11 cellular contexts compared by ENCODE assay signal in the genomic region with DNA sequence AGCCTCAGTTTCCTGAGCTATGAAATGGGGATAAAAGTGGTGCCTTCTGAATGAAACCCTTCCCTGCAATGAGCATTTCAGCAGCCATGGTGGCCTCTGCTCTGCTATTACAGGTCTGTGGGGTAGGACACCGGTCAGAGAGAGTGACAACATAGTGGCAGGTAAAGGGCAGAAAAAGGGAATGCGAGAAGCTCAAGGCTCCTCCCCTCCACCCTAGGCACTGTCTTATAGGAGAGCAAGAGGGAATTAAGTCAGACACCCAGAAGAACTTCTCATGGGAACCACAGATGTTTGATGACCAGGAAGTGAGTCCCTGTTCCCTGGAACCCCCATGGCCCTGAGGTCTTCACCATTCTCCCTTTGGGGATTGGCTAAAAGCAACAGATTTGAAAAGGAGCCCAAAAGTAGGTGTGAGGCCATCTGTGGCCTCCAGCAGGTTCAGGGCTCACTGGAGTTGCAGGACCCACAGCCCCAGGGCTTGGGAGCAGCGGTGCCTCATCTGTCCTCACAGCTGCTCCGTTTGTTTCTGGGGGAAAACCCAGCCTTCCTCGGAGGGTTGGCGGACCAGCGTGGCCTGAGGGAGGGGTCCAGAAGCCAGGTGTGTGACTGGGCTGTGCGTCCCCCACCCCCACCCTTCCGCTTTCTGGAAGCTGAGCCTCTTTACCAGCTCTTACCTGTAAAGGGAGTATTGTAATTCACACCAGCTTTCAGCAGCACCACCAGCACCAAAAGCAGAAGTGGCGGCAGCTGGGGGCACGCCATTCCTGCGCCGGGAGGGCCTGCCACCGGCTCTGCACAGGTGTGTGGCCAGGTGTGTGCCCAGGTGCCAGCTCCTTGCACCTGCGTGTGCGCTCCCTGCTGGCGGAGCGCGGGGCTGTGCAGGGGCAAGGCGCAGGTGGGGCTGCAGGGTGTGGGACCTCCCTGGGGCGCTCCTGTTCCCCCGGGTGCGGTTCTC. TPM values are rescaled to one million over a fixed set of nuclear protein-coding genes. Genes with fewer than 3 reads are reported as not detected.
DNase-seq lines count a peak whose midpoint lies in the region; ATAC-seq and TF ChIP-seq lines count a peak whose summit lies in the region.
"Had no signal": no experiment of that assay in that cellular context is flagged by ENCODE, and none has a peak within 500 bp of the region (broad histone marks: within the 10 kb centered on the region; RNA-seq: fewer than 3 reads in every experiment).

No MANE protein-coding gene starts in this region.

- no peaks in the 10 kb centered on the region; a peak in 3 of 22 replicates for H3K36me3 ChIP-seq in BLaER1 treated with 17β-estradiol and CSF1 and Interleukin-3, amounts not matched to agents 10 nM and 100 nM
- H3K36me3 ChIP-seq in H7 (replicated peaks; ENCODE audit: control insufficient read depth, insufficient read depth, low read length) (no peaks in the 10 kb centered on the region), OCI-LY3 (replicated peaks; ENCODE audit: low read depth, low read length) (no peaks in the 10 kb centered on the region)
- H3K36me3 ChIP-seq: ovary had no signal

- no peak overlapping the region for H3K4me3 ChIP-seq in BLaER1 treated with 17β-estradiol and CSF1 and Interleukin-3, amounts not matched to agents 10 nM and 100 nM
- no peak overlapping the region for H3K4me3 ChIP-seq in H7 (ENCODE audit: insufficient read depth, low read depth, low read length)
- peak overlapping the region; percentile 19; the same call in 1 of the 2 replicates for H3K4me3 ChIP-seq in OCI-LY3 (ENCODE audit: low read length)
- H3K4me3 ChIP-seq: ovary had no signal

- peak overlapping the region in 1 of 11 experiments; percentile 9; a peak in 1 of 22 replicates for H3K9ac ChIP-seq in BLaER1 treated with 17β-estradiol and CSF1 and Interleukin-3, amounts not matched to agents 10 nM and 100 nM
- H3K9ac ChIP-seq in OCI-LY3 (ENCODE audit: low read length), result no peak overlapping the region

- peak; percentile 16 for TF ChIP-seq CTCF in OCI-LY3 (IDR thresholded peaks at IDR 0.05; ENCODE audit: low read depth, low read length)

- no peaks in the 10 kb centered on the region for H3K79me2 ChIP-seq in OCI-LY3 (ENCODE audit: low read length)

- no peak for ATAC-seq in HG03159 (IDR thresholded peaks at IDR 0.05; ENCODE audit: unreplicated experiment)

- peak overlapping the region; percentile 47 to 76 (median 72) for H3K4me2 ChIP-seq in BLaER1 treated with 17β-estradiol and CSF1 and Interleukin-3, amounts not matched to agents 10 nM and 100 nM
- peak overlapping the region; percentile 40 for H3K4me2 ChIP-seq in OCI-LY3 (ENCODE audit: low read length)

- H3K4me1 ChIP-seq in BLaER1 treated with 17β-estradiol and CSF1 and Interleukin-3, amounts not matched to agents 10 nM and 100 nM, result peaks cover 22 to 34% (median 27%) of the 10 kb centered on the region in 10 experiments
- peaks cover 28% of the 10 kb centered on the region for H3K4me1 ChIP-seq in OCI-LY3 (ENCODE audit: low read length)

- no peaks in the 10 kb centered on the region for H3K9me3 ChIP-seq in BLaER1 treated with 17β-estradiol and CSF1 and Interleukin-3, amounts not matched to agents 10 nM and 100 nM (replicated peaks in 1 of 11)
- no peaks in the 10 kb centered on the region for H3K9me3 ChIP-seq in OCI-LY3 (ENCODE audit: insufficient read depth, low read length)
- H3K9me3 ChIP-seq: ovary had no signal

- H3K27ac ChIP-seq in BLaER1 treated with 17β-estradiol and CSF1 and Interleukin-3, amounts not matched to agents 10 nM and 100 nM, result peak overlapping the region in 3 of 11 experiments; percentile 15 to 74 (median 69); a peak in 3 of 22 replicates
- H3K27ac ChIP-seq in OCI-LY3 (ENCODE audit: low read length), result no peak overlapping the region
- H3K27ac ChIP-seq: ovary had no signal

- H3K27me3 ChIP-seq in BLaER1 treated with 17β-estradiol and CSF1 and Interleukin-3, amounts not matched to agents 10 nM and 100 nM, result no peaks in the 10 kb centered on the region; a peak in 1 of 22 replicates
- H3K27me3 ChIP-seq in H7 (ENCODE audit: control insufficient read depth, insufficient read depth, low read length) (peaks cover 5% of the 10 kb centered on the region), OCI-LY3 (ENCODE audit: low read depth, low read length) (peaks cover 6% of the 10 kb centered on the region; the same call in 1 of the 2 replicates)
- H3K27me3 ChIP-seq: ovary had no signal

- H2AFZ ChIP-seq in OCI-LY3 (ENCODE audit: low read depth, low read length), result peak overlapping the region; percentile 89

- peaks cover 0 to 7% (median 0%) of the 10 kb centered on the region in 11 experiments; a peak in 4 of 22 replicates for H4K20me1 ChIP-seq in BLaER1 treated with 17β-estradiol and CSF1 and Interleukin-3, amounts not matched to agents 10 nM and 100 nM
- no peaks in the 10 kb centered on the region for H4K20me1 ChIP-seq in OCI-LY3 (ENCODE audit: insufficient read depth, low read length)

- DNase-seq in H7 (peak; percentile 92), iPS-NIHi11 (ENCODE audit: low spot score) (peak; percentile 78), GF-D8 (lab: John Stamatoyannopoulos, UW) (no peak), D341Med (ENCODE audit: low spot score) (no peak), GM19238 (ENCODE audit: insufficient read length, low spot score) (no peak)
- DNase-seq: hypothalamus had no signal

RNA-seq across cellular contexts. Expression of a gene that starts 19.4 kb away (rescaled TPM):
- total RNA-seq in H7 (2014; rRNA removed; shearing (Covaris generic)), result 0.55 and 0.76 TPM in 2 replicates

RNA-seq across cellular contexts. Expression of a gene that starts 26.6 kb away (rescaled TPM):
- total RNA-seq in H7 (2014; rRNA removed; shearing (Covaris generic)), result 173 and 181 TPM in 2 replicates

RNA-seq across cellular contexts. Expression of a gene that starts 28.6 kb away (rescaled TPM):
- 0.52 and 1.4 TPM in 2 replicates for total RNA-seq in H7 (2014; rRNA removed; shearing (Covaris generic))
- total RNA-seq: activated CD8-positive, alpha-beta memory T cell treated with anti-CD3 and anti-CD28 coated beads for 36 hours had no signal

RNA-seq across cellular contexts. Expression of a gene that starts 51.0 kb away (rescaled TPM):
- total RNA-seq in H7 (2014; rRNA removed; shearing (Covaris generic)), result 6.1 and 8.6 TPM in 2 replicates

Comparison
In these comparisons a context has a peak if more than half of its experiments do, and no peak if none do; other contexts are left out.
1. DNase-seq: peak in H7 (single experiment) and iPS-NIHi11 (single experiment); none in GF-D8 (single experiment), D341Med (single experiment) and GM19238 (single experiment).